Comparison of ENCODE assay signal across 23 cellular contexts in the genomic region with DNA sequence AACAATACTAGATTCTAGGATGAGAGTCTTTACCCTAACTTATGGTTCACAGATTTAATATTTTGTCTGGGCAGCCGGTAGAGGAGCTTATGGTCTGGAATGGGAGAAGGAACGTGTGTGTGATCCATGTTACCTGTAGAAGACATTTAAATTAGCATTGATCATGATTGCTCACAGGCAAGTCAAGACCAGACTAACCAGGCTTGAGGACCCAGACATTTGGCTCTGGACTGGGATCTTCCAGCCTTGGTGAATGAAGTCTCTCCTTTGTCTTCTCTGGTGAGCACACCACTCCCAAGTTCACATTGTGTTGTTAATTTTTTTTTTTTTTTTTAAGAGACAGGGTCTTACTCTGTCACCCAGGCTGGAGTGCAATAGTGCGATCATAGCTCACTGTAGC. TPM values are rescaled to one million over a fixed set of nuclear protein-coding genes. Genes with fewer than 3 reads are reported as not detected.
DNase-seq lines count a peak whose midpoint lies in the region; ATAC-seq and TF ChIP-seq lines count a peak whose summit lies in the region.
"Had no signal": no experiment of that assay in that cellular context is flagged by ENCODE, and none has a peak within 500 bp of the region (broad histone marks: within the 10 kb centered on the region; RNA-seq: fewer than 3 reads in every experiment).

No MANE protein-coding gene starts in this region.

- H3K18ac ChIP-seq in trophoblast cell (ENCODE audit: low read length) = no peak overlapping the region

- CTCF ChIA-PET in PC-3 (lab: Charles Lee) = no interaction called here

- H3K9me2 ChIP-seq in PC-3 (replicated peaks; ENCODE audit: low read length) = no peaks in the 10 kb centered on the region

- H3K79me1 ChIP-seq in trophoblast cell (ENCODE audit: low read length) = peaks cover 6% of the 10 kb centered on the region

- H4K91ac ChIP-seq in trophoblast cell (ENCODE audit: low read depth, low read length) = no peak overlapping the region

- H4K20me1 ChIP-seq in PC-3 (ENCODE audit: low read length) = no peaks in the 10 kb centered on the region

- H3K9ac ChIP-seq in PC-3 (ENCODE audit: low read length) (peak overlapping the region; percentile 73; the same call in 1 of the 2 replicates), trophoblast cell (ENCODE audit: low read length) (no peak overlapping the region)
- H3K9ac ChIP-seq: neural progenitor cell had no signal

- no peak overlapping the region for H2AFZ ChIP-seq in PC-3 (ENCODE audit: low read length)
- no peak overlapping the region for H2AFZ ChIP-seq in trophoblast cell (ENCODE audit: insufficient read depth, low read length, poor library complexity)
- H2AFZ ChIP-seq: neural progenitor cell had no signal

- H3F3A ChIP-seq in PC-3 (ENCODE audit: low read length, unreplicated experiment) = peaks cover 5% of the 10 kb centered on the region

- H3K36me3 ChIP-seq in PC-3 (ENCODE audit: low read depth, low read length) = no peaks in the 10 kb centered on the region
- peaks cover 0 to 6% (median 0%) of the 10 kb centered on the region in 4 donors for H3K36me3 ChIP-seq in esophagus muscularis mucosa
- H3K36me3 ChIP-seq in sigmoid colon = peaks cover 0 to 9% (median 0%) of the 10 kb centered on the region in 4 donors
- H3K36me3 ChIP-seq in trophoblast cell (ENCODE audit: control insufficient read depth in 1 of 2, insufficient read depth in 2 of 2, low read length in 2 of 2) = peaks cover 0 to 3% of the 10 kb centered on the region in 2 experiments
- H3K36me3 ChIP-seq: cardiac muscle cell, neural progenitor cell had no signal

- POLR2A ChIA-PET in PC-3 (lab: Charles Lee; ENCODE audit: unreplicated experiment) = interaction anchor here (0.7 kb wide), 1 partner anchor 29 kb away, joined by 5 read pairs; no protein-coding TSS in a partner anchor

- no peak overlapping the region for H4K8ac ChIP-seq in trophoblast cell (ENCODE audit: low read depth, low read length)

- H3K4me3 ChIP-seq in PC-3 (ENCODE audit: low read length) (no peak overlapping the region), esophagus muscularis mucosa (no peak overlapping the region), sigmoid colon (no peak overlapping the region), trophoblast cell (ENCODE audit: low read depth, low read length) (no peak overlapping the region)
- H3K4me3 ChIP-seq: cardiac muscle cell, lower lobe of right lung, mucosa of descending colon, neural progenitor cell, prostate gland, testis had no signal

- no peak for TF ChIP-seq POLR2A in esophagus muscularis mucosa (IDR thresholded peaks at IDR 0.05; ENCODE audit: low read depth)
- no peak for TF ChIP-seq POLR2A in sigmoid colon (IDR thresholded peaks at IDR 0.05)

- BruUV-seq in PC-3 (replicated peaks; lab: Mats Ljungman, UMichigan) = no TSS peak

- peaks cover 76% of the 10 kb centered on the region for H3K4me1 ChIP-seq in PC-3 (ENCODE audit: insufficient read depth, low read length)
- H3K4me1 ChIP-seq in esophagus muscularis mucosa = peaks cover 67 to 100% (median 100%) of the 10 kb centered on the region in 4 donors
- peaks cover 0 to 100% (median 95%) of the 10 kb centered on the region in 4 donors for H3K4me1 ChIP-seq in sigmoid colon
- H3K4me1 ChIP-seq in trophoblast cell (ENCODE audit: control insufficient read depth in 1 of 2, insufficient read depth in 2 of 2, low read length in 2 of 2) = peaks cover 11 to 13% of the 10 kb centered on the region in 2 experiments
- H3K4me1 ChIP-seq: neural progenitor cell had no signal

- intact Hi-C loops in PC-3 (cut with micrococcal nuclease) = loop anchor here (2.0 kb wide), 1 partner anchor 21 kb away; no protein-coding TSS in a partner anchor
- intact Hi-C loops in esophagus muscularis mucosa (cut with DNase I) = no loop called here
- intact Hi-C loops in sigmoid colon (cut with DNase I) = loop anchor here (10.0 kb wide), 1 partner anchor 555 kb away; a partner anchor contains a TSS

- H3K79me2 ChIP-seq in PC-3 (ENCODE audit: low read length) (peaks cover 75% of the 10 kb centered on the region), trophoblast cell (ENCODE audit: control insufficient read depth, insufficient read depth, low read length, poor library complexity) (peaks cover 4% of the 10 kb centered on the region)

- ATAC-seq in PC-3 = no peak
- ATAC-seq: lower lobe of right lung; mucosa of descending colon; SK-N-SH treated with all-trans-retinoic acid at 6 μM for 48 hours; stimulated activated memory B cell treated with anti-CD40 and anti-IgM and Interleukin-4, amounts not matched to agents 10 μg/mL and 1 μg/mL and 100 μg/mL, for 72 hours had no signal

- no peak overlapping the region for H3K4ac ChIP-seq in trophoblast cell (ENCODE audit: low read depth, low read length)

- H2BK120ac ChIP-seq in trophoblast cell (ENCODE audit: insufficient read depth, low read length, poor library complexity) = no peak overlapping the region

- no peaks in the 10 kb centered on the region for H3K9me3 ChIP-seq in PC-3 (ENCODE audit: low read length)
- H3K9me3 ChIP-seq in esophagus muscularis mucosa = no peaks in the 10 kb centered on the region
- no peaks in the 10 kb centered on the region for H3K9me3 ChIP-seq in sigmoid colon
- H3K9me3 ChIP-seq in trophoblast cell (ENCODE audit: insufficient read depth, low read depth, low read length) = no peaks in the 10 kb centered on the region
- H3K9me3 ChIP-seq: lower lobe of right lung, mucosa of descending colon, prostate gland, testis had no signal

- 100% methylated on average over 3 of the region's 3 CpGs for WGBS in esophagus muscularis mucosa
- 96 to 98% methylated on average over 3 of the region's 3 CpGs for WGBS in sigmoid colon, 2 donors
- WGBS in trophoblast cell (ENCODE audit: extremely low coverage, insufficient coverage, insufficient read length) = no CpG with 5 or more reads among the region's 3 CpGs

- H4K12ac ChIP-seq in trophoblast cell (ENCODE audit: low read depth, low read length) = no peak overlapping the region

- TF ChIP-seq CTCF in C4-2B (conservative IDR thresholded peaks at IDR 0.05) = no peak
- no peak for TF ChIP-seq CTCF in PC-3 (conservative IDR thresholded peaks at IDR 0.05; ENCODE audit: low read depth, low read length)
- no peak for TF ChIP-seq CTCF in esophagus muscularis mucosa (IDR thresholded peaks at IDR 0.05)
- no peak for TF ChIP-seq CTCF in sigmoid colon (IDR thresholded peaks at IDR 0.05)

- H3K27ac ChIP-seq in C4-2B (peak overlapping the region; percentile 81), PC-3 (ENCODE audit: low read length) (peak overlapping the region; percentile 98), esophagus muscularis mucosa (replicated peaks in 1 of 4) (peak overlapping the region in 3 of 4 donors; percentile 92 to 96 (median 94)), sigmoid colon (peak overlapping the region in 3 of 4 donors; percentile 95 to 98 (median 97)), trophoblast cell (ENCODE audit: low read depth, low read length) (no peak overlapping the region)
- H3K27ac ChIP-seq: cardiac muscle cell, lower lobe of right lung, neural progenitor cell, VCaP had no signal

- no peak overlapping the region for H3K23ac ChIP-seq in trophoblast cell (ENCODE audit: low read length)

- DNase-seq in PC-3 (no peak), esophagus muscularis mucosa (ENCODE audit: extremely low spot score) (no peak), sigmoid colon (no peak), retina (no peak), cerebellar cortex (ENCODE audit: low spot score) (no peak), trophoblast cell (no peak)
- DNase-seq: activated naive CD4-positive, alpha-beta T cell treated with anti-CD3 and anti-CD28 coated beads, Interleukin-2, amount 10 ng/mL, durations not matched to agents 7 days and 5 days; amniotic stem cell; CD4-positive, alpha-beta T cell; EL; lower lobe of right lung; mucosa of descending colon; NCI-H187; RPMI8226; stimulated activated CD4-positive, alpha-beta T cell treated with anti-CD3 and anti-CD28 coated beads, Interleukin-2, amount 100 ng/mL, for 48 hours; testis had no signal

- H2BK5ac ChIP-seq in trophoblast cell (ENCODE audit: low read depth, low read length, poor library complexity) = no peak overlapping the region

- no peak overlapping the region for H3K14ac ChIP-seq in trophoblast cell (ENCODE audit: low read length)

- H3K27me3 ChIP-seq in PC-3 (ENCODE audit: low read length) (no peaks in the 10 kb centered on the region), esophagus muscularis mucosa (no peaks in the 10 kb centered on the region), sigmoid colon (no peaks in the 10 kb centered on the region), trophoblast cell (ENCODE audit: insufficient read depth, low read length) (no peaks in the 10 kb centered on the region)
- H3K27me3 ChIP-seq: cardiac muscle cell, neural progenitor cell, testis had no signal

- TF ChIP-seq EP300 in esophagus muscularis mucosa (IDR thresholded peaks at IDR 0.05) = no peak
- no peak for TF ChIP-seq EP300 in sigmoid colon (IDR thresholded peaks at IDR 0.05)

- no peak overlapping the region for H2BK12ac ChIP-seq in trophoblast cell (ENCODE audit: low read length)

- no peak overlapping the region for H2AK5ac ChIP-seq in trophoblast cell (ENCODE audit: low read length)

- H3K4me2 ChIP-seq in PC-3 (ENCODE audit: low read length) (peak overlapping the region; percentile 82), trophoblast cell (ENCODE audit: low read length) (no peak overlapping the region)
- H3K4me2 ChIP-seq: neural progenitor cell had no signal

RNA-seq across cellular contexts. Expression of a gene that starts 11.7 kb away (rescaled TPM):
- total RNA-seq in PC-3 (2014; rRNA removed) (31.4 and 34.0 TPM in 2 replicates), esophagus muscularis mucosa (10 to 100 TPM; 49.8 to 82.3 (median 72.1) TPM), sigmoid colon (10 to 100 TPM; 32.9 to 81.5 (median 49.0) TPM)
- polyA plus RNA-seq in sigmoid colon = 10 to 100 TPM in 1 of 3 donors, 1 to 10 TPM in 2; 1.8 to 27.7 (median 4.2) TPM
- polyA plus RNA-seq in trophoblast cell (2013) = 12.4 and 13.4 TPM in 2 replicates
